ENCODE assay signal across 8 cellular contexts in the genomic region with DNA sequence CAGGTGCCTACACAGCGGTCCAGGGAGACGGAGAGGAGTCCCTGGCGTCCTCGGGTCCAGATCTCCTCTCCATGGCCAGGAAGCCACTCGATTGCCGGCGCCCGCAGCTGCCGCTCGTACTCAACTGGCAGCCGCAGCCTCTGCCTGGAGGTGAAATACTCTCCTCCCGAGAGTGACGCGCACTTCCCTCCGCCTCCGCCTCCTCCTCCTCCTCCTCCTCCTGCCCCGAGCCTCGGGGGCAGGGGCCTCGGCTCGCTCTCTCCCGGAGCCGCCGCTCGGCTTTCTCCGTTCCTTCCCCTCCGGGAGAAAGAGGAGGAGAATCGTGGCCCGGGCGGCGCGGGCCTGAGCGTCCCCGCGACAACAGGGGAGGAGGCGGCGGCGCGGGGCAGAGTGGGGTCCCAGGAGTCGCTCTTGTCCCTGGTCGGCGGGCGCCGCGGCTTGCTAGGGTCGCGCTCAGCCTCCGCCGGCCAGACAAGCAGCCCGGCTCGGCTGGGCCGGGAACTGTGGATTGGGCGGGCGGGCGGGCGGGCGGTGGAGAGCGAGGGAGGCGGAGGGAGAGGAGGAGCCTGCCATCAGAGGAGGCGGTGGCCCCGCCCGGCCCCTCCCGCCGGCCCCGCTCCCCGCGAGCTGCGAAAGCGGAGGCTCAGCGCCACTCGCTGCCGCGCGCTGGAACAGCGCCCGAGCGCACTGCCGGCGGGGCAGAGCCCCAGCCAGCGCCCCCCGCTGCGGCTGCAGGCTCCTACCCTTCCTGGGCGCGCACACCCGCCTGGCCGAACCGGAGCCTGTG. TPM values are rescaled to one million over a fixed set of nuclear protein-coding genes. Genes with fewer than 3 reads are reported as not detected.
DNase-seq lines count a peak whose midpoint lies in the region; ATAC-seq and TF ChIP-seq lines count a peak whose summit lies in the region.

A gene with protein sequence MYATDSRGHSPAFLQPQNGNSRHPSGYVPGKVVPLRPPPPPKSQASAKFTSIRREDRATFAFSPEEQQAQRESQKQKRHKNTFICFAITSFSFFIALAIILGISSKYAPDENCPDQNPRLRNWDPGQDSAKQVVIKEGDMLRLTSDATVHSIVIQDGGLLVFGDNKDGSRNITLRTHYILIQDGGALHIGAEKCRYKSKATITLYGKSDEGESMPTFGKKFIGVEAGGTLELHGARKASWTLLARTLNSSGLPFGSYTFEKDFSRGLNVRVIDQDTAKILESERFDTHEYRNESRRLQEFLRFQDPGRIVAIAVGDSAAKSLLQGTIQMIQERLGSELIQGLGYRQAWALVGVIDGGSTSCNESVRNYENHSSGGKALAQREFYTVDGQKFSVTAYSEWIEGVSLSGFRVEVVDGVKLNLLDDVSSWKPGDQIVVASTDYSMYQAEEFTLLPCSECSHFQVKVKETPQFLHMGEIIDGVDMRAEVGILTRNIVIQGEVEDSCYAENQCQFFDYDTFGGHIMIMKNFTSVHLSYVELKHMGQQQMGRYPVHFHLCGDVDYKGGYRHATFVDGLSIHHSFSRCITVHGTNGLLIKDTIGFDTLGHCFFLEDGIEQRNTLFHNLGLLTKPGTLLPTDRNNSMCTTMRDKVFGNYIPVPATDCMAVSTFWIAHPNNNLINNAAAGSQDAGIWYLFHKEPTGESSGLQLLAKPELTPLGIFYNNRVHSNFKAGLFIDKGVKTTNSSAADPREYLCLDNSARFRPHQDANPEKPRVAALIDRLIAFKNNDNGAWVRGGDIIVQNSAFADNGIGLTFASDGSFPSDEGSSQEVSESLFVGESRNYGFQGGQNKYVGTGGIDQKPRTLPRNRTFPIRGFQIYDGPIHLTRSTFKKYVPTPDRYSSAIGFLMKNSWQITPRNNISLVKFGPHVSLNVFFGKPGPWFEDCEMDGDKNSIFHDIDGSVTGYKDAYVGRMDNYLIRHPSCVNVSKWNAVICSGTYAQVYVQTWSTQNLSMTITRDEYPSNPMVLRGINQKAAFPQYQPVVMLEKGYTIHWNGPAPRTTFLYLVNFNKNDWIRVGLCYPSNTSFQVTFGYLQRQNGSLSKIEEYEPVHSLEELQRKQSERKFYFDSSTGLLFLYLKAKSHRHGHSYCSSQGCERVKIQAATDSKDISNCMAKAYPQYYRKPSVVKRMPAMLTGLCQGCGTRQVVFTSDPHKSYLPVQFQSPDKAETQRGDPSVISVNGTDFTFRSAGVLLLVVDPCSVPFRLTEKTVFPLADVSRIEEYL (N-terminal part only) (minus strand): TSS at position 126 of the 787 bp plus-strand sequence. CDS start 18,140 bp downstream, outside the sequence.

- peak within 1 kb of the TSS; percentile 99 for H3K4me2 ChIP-seq in BLaER1

- TF ChIP-seq CTCF in left lung (IDR thresholded peaks at IDR 0.05): peak; percentile 42 to 43

- intact Hi-C loops in left lung (cut with DNase I): no loop called here

- ATAC-seq in HG03378 (IDR thresholded peaks at IDR 0.05; ENCODE audit: unreplicated experiment): peak; percentile 45
- peak; percentile 88 for ATAC-seq in left lung

- no peaks in the 10 kb centered on the region for H3K9me3 ChIP-seq in BLaER1
- H3K9me3 ChIP-seq in left lung: no peaks in the 10 kb centered on the region

- peak within 1 kb of the TSS; percentile 85 for H3K9ac ChIP-seq in BLaER1

- H3K36me3 ChIP-seq in BLaER1: no peaks in the 10 kb centered on the region
- H3K36me3 ChIP-seq in left lung: no peaks in the 10 kb centered on the region

- peak; percentile 77 for DNase-seq in NCI-H510A treated with DMSO at 0.1 percent for 48 hours (lab: John Stamatoyannopoulos, UW)
- peak; percentile 72 to 81 for DNase-seq in activated CD4-positive, alpha-beta T cell treated with anti-CD3 and anti-CD28 coated beads, Interleukin-2, amount 50 U/mL, for 24 hours (ENCODE audit: low read depth in 1 of 2, low spot score in 1 of 2)
- peak; percentile 91 for DNase-seq in dedifferentiated amniotic fluid mesenchymal stem cell (ENCODE audit: extremely low spot score)
- peak; percentile 94 to 99 for DNase-seq in left lung
- peak; percentile 74 to 83 for DNase-seq in stimulated activated CD4-positive, alpha-beta T cell treated with anti-CD3 and anti-CD28 coated beads, Interleukin-2, amount 100 ng/mL, for 48 hours

- H3K4me3 ChIP-seq in BLaER1 (peak within 1 kb of the TSS; percentile 78), left lung (peak within 1 kb of the TSS; percentile 83 to 86)

- H3K27me3 ChIP-seq in BLaER1 (no peaks in the 10 kb centered on the region), left lung (peaks cover 0 to 10% of the 10 kb centered on the region in 2 donors)

- peak; percentile 89 for TF ChIP-seq POLR2A in GM19099 (IDR thresholded peaks at IDR 0.05; ENCODE audit: extremely low read depth, insufficient read length, low read depth)

- peaks cover 47% of the 10 kb centered on the region for H4K20me1 ChIP-seq in BLaER1

- H3K4me1 ChIP-seq in BLaER1 (peaks cover 48% of the 10 kb centered on the region), left lung (peaks cover 21 to 52% of the 10 kb centered on the region in 2 donors)

- H3K27ac ChIP-seq in BLaER1: peak within 1 kb of the TSS; percentile 89
- H3K27ac ChIP-seq in left lung: peak within 1 kb of the TSS; percentile 98

RNA-seq across cellular contexts. Expression of the gene that starts here (rescaled TPM):
- total RNA-seq in left lung: 100 to 1,000 TPM in 1 of 2 donors, 10 to 100 TPM in 1; 93.5 to 111 TPM

Comparison
In these comparisons a context has a peak if more than half of its experiments do, and no peak if none do; other contexts are left out.
1. Peak in every context shown above with its lines: DNase-seq, ATAC-seq, H3K4me3 ChIP-seq and H3K27ac ChIP-seq.